1 cellular context compared by ENCODE assay signal in the genomic region with DNA sequence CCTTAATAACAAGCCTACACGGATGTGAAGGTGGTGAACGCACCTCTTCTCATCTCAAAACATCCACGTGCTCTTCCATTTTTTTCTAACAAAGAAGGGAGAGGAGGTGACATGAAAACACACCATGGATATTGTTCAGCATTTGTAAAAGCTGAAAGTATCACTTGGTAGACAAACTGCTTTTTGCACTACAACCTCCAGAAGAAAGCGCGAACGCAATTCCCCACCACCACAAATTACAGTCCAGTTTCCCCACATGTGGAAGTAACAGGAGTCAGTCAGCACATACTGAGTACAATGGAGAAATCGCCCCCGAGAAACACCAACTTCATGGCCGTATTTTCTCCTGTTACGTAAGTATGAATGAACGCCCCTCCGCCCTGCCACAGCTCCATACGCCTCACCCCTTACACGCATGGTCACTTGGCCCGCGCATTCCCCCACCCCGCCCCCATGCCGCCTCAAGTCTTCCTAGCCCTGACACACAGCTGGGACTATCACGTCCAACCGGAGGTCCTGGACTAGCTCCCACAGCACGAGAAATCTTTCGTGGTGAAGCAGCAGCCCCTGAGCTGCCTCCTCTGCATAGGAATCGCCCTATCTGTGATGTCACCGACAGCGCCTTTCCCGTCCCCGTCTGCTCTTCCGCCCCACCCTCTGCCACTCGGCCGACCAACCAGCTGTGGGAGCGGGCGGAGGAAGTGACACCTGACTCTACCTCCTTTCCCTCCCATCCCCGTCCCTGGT.
A peak's percentile ranks its signal among the peaks of the same experiment; 100 is the strongest.
TF ChIP-seq lines count a peak whose summit lies in the region.

No MANE protein-coding gene starts in this region.

TF ChIP-seq in GM12878, 131 proteins besides CTCF, POLR2A, EP300 and RAD21 (continued from another document):
- TF ChIP-seq SP1 (IDR thresholded peaks at IDR 0.05; ENCODE audit: low read depth, low read length) = peak; percentile 28
- peak; percentile 31 to 47; a peak in 2 of 3 replicates for TF ChIP-seq EGR1 (IDR thresholded peaks at IDR 0.05; ENCODE audit: borderline replicate concordance in 1 of 2, low read depth in 2 of 2, low read length in 2 of 2)
- peak; percentile 36 for TF ChIP-seq RELA (IDR thresholded peaks at IDR 0.05; ENCODE audit: borderline replicate concordance, partially characterized antibody)
- TF ChIP-seq ZNF687 (IDR thresholded peaks at IDR 0.05) = peak; percentile 81
- peak; percentile 48 for TF ChIP-seq KLF5 (IDR thresholded peaks at IDR 0.05; ENCODE audit: partially characterized antibody)
- TF ChIP-seq, protein P1, sequence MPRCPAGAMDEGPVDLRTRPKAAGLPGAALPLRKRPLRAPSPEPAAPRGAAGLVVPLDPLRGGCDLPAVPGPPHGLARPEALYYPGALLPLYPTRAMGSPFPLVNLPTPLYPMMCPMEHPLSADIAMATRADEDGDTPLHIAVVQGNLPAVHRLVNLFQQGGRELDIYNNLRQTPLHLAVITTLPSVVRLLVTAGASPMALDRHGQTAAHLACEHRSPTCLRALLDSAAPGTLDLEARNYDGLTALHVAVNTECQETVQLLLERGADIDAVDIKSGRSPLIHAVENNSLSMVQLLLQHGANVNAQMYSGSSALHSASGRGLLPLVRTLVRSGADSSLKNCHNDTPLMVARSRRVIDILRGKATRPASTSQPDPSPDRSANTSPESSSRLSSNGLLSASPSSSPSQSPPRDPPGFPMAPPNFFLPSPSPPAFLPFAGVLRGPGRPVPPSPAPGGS (IDR thresholded peaks at IDR 0.05; ENCODE audit: borderline replicate concordance, insufficient read depth, low read depth, low read length, poor library complexity, severe bottlenecking) = peak; percentile 65
- TF ChIP-seq CBFB (IDR thresholded peaks at IDR 0.05; ENCODE audit: low read depth) = peak; percentile 99
- TF ChIP-seq SMAD1 (IDR thresholded peaks at IDR 0.05; ENCODE audit: low read depth, partially characterized antibody) = peak; percentile 98
- peak in 1 of 2 experiments; percentile 46; a peak in 1 of 4 replicates for TF ChIP-seq CEBPB (IDR thresholded peaks at IDR 0.05; ENCODE audit: borderline replicate concordance in 1 of 2, low read depth in 2 of 2, low read length in 2 of 2)
- 0 out of 2 replicates have a peak, but pooled peaks have one; percentile 47 for TF ChIP-seq EED (IDR thresholded peaks at IDR 0.05; ENCODE audit: low read depth)
- TF ChIP-seq TAF1 (IDR thresholded peaks at IDR 0.05; ENCODE audit: borderline replicate concordance, low read depth, low read length) = peak; percentile 42; the same call in 1 of the 2 replicates
- peak; percentile 97 for TF ChIP-seq MTA3 (IDR thresholded peaks at IDR 0.05; ENCODE audit: borderline replicate concordance, low read length)
- TF ChIP-seq NFIC (IDR thresholded peaks at IDR 0.05; ENCODE audit: low read depth, low read length) = peak; percentile 37; the same call in 1 of the 2 replicates
- TF ChIP-seq ZBED1 (IDR thresholded peaks at IDR 0.05; ENCODE audit: borderline replicate concordance) = peak; percentile 100
- TF ChIP-seq CREM (IDR thresholded peaks at IDR 0.05; ENCODE audit: low read depth) = peak; percentile 71; the same call in 1 of the 2 replicates
- 0 out of 2 replicates have a peak, but pooled peaks have one; percentile 21 for TF ChIP-seq RELB (IDR thresholded peaks at IDR 0.05; ENCODE audit: low read depth)
- peak; percentile 69; the same call in 1 of the 2 replicates for TF ChIP-seq YY1 (IDR thresholded peaks at IDR 0.05; ENCODE audit: low read depth, low read length)
- TF ChIP-seq RUNX3 (IDR thresholded peaks at IDR 0.05; ENCODE audit: low read length) = peak; percentile 58
- peak; percentile 95 for TF ChIP-seq POU2F2 (IDR thresholded peaks at IDR 0.05; ENCODE audit: borderline replicate concordance, low read depth, low read length)
- TF ChIP-seq NBN (IDR thresholded peaks at IDR 0.05) = peak; percentile 92
- TF ChIP-seq, protein P2, sequence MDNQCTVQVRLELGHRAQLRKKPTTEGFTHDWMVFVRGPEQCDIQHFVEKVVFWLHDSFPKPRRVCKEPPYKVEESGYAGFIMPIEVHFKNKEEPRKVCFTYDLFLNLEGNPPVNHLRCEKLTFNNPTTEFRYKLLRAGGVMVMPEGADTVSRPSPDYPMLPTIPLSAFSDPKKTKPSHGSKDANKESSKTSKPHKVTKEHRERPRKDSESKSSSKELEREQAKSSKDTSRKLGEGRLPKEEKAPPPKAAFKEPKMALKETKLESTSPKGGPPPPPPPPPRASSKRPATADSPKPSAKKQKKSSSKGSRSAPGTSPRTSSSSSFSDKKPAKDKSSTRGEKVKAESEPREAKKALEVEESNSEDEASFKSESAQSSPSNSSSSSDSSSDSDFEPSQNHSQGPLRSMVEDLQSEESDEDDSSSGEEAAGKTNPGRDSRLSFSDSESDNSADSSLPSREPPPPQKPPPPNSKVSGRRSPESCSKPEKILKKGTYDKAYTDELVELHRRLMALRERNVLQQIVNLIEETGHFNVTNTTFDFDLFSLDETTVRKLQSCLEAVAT (IDR thresholded peaks at IDR 0.05) = peak; percentile 70
